1 cellular context compared by ENCODE assay signal in the genomic region with DNA sequence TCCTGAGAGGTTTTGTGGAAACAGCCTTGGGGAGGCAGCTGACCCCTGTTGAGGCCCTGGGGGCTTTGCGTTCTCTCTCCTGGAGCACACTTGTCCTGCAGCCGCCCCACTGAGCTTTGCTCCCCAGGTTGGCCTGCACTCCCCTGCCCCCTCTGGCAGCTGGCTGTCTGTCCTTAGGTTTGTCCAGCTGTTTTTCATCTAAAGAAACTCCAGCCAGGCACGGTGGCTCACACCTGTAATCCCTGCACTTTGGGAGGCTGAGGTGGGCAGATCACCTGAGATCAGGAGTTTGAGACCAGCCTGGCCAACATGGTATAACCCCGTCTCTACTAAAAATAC.
TF ChIP-seq lines count a peak whose summit lies in the region.

No MANE protein-coding gene starts in this region.

TF ChIP-seq in HepG2, 621 proteins besides CTCF, POLR2A, EP300 and RAD21 (continued from another document):
- TF ChIP-seq, protein P1, sequence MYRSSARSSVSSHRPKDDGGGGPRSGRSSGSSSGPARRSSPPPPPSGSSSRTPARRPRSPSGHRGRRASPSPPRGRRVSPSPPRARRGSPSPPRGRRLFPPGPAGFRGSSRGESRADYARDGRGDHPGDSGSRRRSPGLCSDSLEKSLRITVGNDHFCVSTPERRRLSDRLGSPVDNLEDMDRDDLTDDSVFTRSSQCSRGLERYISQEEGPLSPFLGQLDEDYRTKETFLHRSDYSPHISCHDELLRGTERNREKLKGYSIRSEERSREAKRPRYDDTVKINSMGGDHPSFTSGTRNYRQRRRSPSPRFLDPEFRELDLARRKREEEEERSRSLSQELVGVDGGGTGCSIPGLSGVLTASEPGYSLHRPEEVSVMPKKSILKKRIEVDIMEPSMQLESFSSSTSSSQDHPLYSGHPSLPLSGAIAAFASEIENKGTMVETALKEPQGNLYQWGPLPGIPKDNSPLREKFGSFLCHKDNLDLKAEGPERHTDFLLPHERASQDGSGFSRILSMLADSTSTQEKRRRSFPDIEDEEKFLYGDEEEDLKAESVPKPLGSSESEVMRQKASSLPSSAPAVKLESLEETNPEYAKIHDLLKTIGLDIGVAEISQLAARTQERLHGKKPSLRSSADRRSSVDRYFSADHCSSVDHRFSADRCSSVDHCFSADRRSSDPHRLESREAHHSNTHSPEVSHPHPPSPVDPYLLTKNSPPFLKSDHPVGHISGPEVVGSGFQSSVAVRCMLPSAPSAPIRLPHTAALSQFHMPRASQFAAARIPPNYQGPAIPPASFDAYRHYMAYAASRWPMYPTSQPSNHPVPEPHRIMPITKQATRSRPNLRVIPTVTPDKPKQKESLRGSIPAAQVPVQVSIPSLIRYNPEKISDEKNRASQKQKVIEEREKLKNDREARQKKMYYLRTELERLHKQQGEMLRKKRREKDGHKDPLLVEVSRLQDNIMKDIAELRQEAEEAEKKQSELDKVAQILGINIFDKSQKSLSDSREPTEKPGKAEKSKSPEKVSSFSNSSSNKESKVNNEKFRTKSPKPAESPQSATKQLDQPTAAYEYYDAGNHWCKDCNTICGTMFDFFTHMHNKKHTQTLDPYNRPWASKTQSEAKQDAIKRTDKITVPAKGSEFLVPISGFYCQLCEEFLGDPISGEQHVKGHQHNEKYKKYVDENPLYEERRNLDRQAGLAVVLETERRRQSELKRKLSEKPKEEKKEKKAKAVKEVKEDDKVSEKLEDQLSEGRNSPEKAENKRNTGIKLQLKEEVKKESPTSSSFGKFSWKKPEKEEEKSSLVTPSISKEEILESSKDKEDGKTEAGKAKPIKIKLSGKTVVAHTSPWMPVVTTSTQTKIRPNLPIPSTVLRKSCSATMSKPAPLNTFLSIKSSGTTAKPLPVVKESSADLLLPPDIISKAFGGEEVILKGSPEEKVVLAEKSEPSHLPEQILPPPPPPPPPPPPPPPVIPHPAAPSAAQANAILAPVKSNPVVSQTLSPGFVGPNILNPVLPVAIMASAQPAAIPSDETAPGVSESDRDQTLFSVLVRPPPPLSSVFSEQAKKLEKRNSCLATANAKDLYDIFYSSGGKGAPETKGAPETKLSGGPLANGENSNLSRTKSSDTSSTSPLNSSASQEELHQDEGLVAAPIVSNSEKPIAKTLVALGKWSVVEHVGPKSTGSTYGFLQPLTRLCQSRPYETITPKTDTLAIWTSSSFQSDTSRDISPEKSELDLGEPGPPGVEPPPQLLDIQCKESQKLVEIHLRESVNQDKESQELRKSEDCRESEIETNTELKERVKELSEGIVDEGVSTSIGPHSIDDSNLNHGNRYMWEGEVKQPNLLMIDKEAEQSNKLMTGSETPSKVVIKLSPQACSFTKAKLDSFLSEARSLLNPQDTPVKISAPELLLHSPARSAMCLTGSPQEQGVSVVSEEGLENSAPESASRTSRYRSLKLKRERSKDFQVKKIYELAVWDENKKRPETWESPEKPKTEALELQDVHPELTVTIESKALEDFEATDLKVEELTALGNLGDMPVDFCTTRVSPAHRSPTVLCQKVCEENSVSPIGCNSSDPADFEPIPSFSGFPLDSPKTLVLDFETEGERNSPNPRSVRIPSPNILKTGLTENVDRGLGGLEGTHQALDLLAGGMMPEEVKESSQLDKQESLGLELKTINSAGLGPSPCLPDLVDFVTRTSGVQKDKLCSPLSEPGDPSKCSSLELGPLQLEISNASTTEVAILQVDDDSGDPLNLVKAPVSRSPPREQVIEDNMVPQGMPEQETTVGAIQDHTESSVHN (CRISPR knock-in tag; IDR thresholded peaks at IDR 0.05): 0 out of 2 replicates have a peak, but pooled peaks have one; percentile 33
- TF ChIP-seq ZNF232 (CRISPR knock-in tag; IDR thresholded peaks at IDR 0.05; ENCODE audit: borderline replicate concordance) (0 out of 2 replicates have a peak, but pooled peaks have one; percentile 24), ZNF160 (CRISPR knock-in tag; IDR thresholded peaks at IDR 0.05) (peak; percentile 5; the same call in 1 of the 2 replicates)
